25 cellular contexts compared by ENCODE assay signal in the genomic region with DNA sequence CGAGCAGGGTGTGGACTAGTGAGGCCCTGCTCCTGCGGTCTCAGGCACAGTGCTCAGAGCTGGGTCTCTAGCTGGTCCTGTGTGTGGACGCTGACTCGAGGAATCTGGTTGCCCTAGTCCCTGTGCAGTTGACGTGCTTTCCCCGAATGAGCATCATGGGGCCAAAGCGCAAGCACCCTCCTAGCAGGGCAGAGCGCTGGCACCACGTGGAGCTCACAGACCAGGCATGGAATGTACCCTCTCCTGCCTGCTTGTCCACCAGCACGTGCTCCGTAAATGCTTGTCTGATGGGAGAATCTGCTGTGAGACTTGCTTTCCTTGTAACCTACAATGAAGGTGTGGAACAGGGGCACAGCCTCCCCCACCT.
A peak's percentile ranks its signal among the peaks of the same experiment; 100 is the strongest.
DNase-seq lines count a peak whose midpoint lies in the region; ATAC-seq, FAIRE-seq and TF ChIP-seq lines count a peak whose summit lies in the region.
"Had no signal": no experiment of that assay in that cellular context is flagged by ENCODE, and none has a peak within 500 bp of the region (broad histone marks: within the 10 kb centered on the region; RNA-seq: fewer than 3 reads in every experiment).

No MANE protein-coding gene starts in this region.

- POLR2A ChIA-PET in Panc1 (lab: Charles Lee), result no interaction called here
- POLR2A ChIA-PET in HepG2 (lab: Yijun Ruan, JAX), result no interaction called here

- no peak overlapping the region for H3K4me3 Mint-ChIP-seq in activated T-helper 2 cell treated with anti-CD3 and anti-CD28 coated beads, Interferon-gamma antibody, Interleukin-2, Interleukin-4, amounts not matched to agents 10 μg/mL and 5 μg/mL and 100 μg/mL, durations not matched to agents 14 hours and 24 hours and 36 hours (ENCODE audit: low read depth)
- H3K4me3 Mint-ChIP-seq: B cell; CD4-positive, alpha-beta T cell; CD8-positive, alpha-beta T cell had no signal

- FAIRE-seq in HepG2 (lab: Jason Lieb, UNC), result no peak
- FAIRE-seq: A204.1, GM12878, GM12892, GM18507 had no signal

- H3K4me1 ChIP-seq in right cardiac atrium (ENCODE audit: control insufficient read depth, insufficient read depth, low read length), result no peaks in the 10 kb centered on the region
- H3K4me1 ChIP-seq in Panc1 (ENCODE audit: control insufficient read depth, insufficient read depth, low read length), result no peaks in the 10 kb centered on the region
- H3K4me1 ChIP-seq in HepG2 (ENCODE audit: insufficient read depth, low read length), result no peaks in the 10 kb centered on the region
- H3K4me1 ChIP-seq in upper lobe of right lung, result no peaks in the 10 kb centered on the region
- H3K4me1 ChIP-seq: Caco-2 had no signal

- H3K79me2 ChIP-seq in HepG2 (ENCODE audit: insufficient read depth, low read length), result no peaks in the 10 kb centered on the region

- H2AFZ ChIP-seq in HepG2 (ENCODE audit: low read length), result no peak overlapping the region

- no peaks in the 10 kb centered on the region for H3K9me3 ChIP-seq in right cardiac atrium (ENCODE audit: control insufficient read depth, low read length)
- no peaks in the 10 kb centered on the region for H3K9me3 ChIP-seq in Panc1 (ENCODE audit: control insufficient read depth, insufficient read depth, low read depth, low read length)
- H3K9me3 ChIP-seq in HepG2 (ENCODE audit: low read length), result peaks cover 8% of the 10 kb centered on the region
- H3K9me3 ChIP-seq in upper lobe of right lung, result no peaks in the 10 kb centered on the region
- H3K9me3 ChIP-seq: Caco-2 had no signal

- in situ Hi-C loops in Panc1 (cut with HindIII; ENCODE audit: low pct_unique_long_range_greater_than_20kb, low sequenced_read_pairs), result no loop called here
- in situ Hi-C loops in HepG2 (cut with HindIII; ENCODE audit: extremely low pct_ligation_motif_present, low pct_unique_long_range_greater_than_20kb), result no loop called here

- no peaks in the 10 kb centered on the region for H3K27me3 Mint-ChIP-seq in activated T-helper 2 cell treated with anti-CD3 and anti-CD28 coated beads, Interferon-gamma antibody, Interleukin-2, Interleukin-4, amounts not matched to agents 10 μg/mL and 5 μg/mL and 100 μg/mL, durations not matched to agents 14 hours and 24 hours and 36 hours (ENCODE audit: low read depth)
- H3K27me3 Mint-ChIP-seq: B cell; CD4-positive, alpha-beta T cell had no signal

- CTCF ChIA-PET in Panc1 (lab: Charles Lee) (interaction anchor here (0.6 kb wide), 1 partner anchor 441 kb away, joined by 7 read pairs; no protein-coding TSS in a partner anchor), HepG2 (lab: Yijun Ruan, JAX; ENCODE audit: low intra/inter-chr PET ratio, low total read pairs) (no interaction called here)

- no peak for TF ChIP-seq POLR2A in HepG2 (IDR thresholded peaks at IDR 0.05; ENCODE audit: insufficient read depth in 1 of 2, low read depth in 2 of 2, low read length in 2 of 2)

- no peaks in the 10 kb centered on the region for H3K4me1 Mint-ChIP-seq in activated T-helper 2 cell treated with anti-CD3 and anti-CD28 coated beads, Interferon-gamma antibody, Interleukin-2, Interleukin-4, amounts not matched to agents 10 μg/mL and 5 μg/mL and 100 μg/mL, durations not matched to agents 14 hours and 24 hours and 36 hours (ENCODE audit: low read depth)
- H3K4me1 Mint-ChIP-seq: B cell had no signal

- H3K27me3 ChIP-seq in right cardiac atrium (ENCODE audit: control insufficient read depth, insufficient read depth), result no peaks in the 10 kb centered on the region
- no peaks in the 10 kb centered on the region; the same call in 1 of the 2 replicates for H3K27me3 ChIP-seq in Panc1 (ENCODE audit: control insufficient read depth, insufficient read depth, low read length)
- H3K27me3 ChIP-seq in HepG2 (ENCODE audit: control insufficient read depth in 1 of 2, insufficient read depth in 2 of 2, low read length in 2 of 2), result peaks cover 1 to 15% of the 10 kb centered on the region in 2 experiments; a peak in 2 of 5 replicates
- no peaks in the 10 kb centered on the region for H3K27me3 ChIP-seq in upper lobe of right lung
- H3K27me3 ChIP-seq: BLaER1 treated with 17β-estradiol and CSF1 and Interleukin-3, amounts not matched to agents 10 nM and 100 nM had no signal

- no peaks in the 10 kb centered on the region for H3K36me3 Mint-ChIP-seq in activated T-helper 2 cell treated with anti-CD3 and anti-CD28 coated beads, Interferon-gamma antibody, Interleukin-2, Interleukin-4, amounts not matched to agents 10 μg/mL and 5 μg/mL and 100 μg/mL, durations not matched to agents 14 hours and 24 hours and 36 hours (ENCODE audit: low read depth)
- H3K36me3 Mint-ChIP-seq: CD8-positive, alpha-beta T cell had no signal

- no peak overlapping the region for H3K4me2 ChIP-seq in HepG2 (ENCODE audit: low read depth, low read length)
- H3K4me2 ChIP-seq: BLaER1 treated with 17β-estradiol and CSF1 and Interleukin-3, amounts not matched to agents 10 nM and 100 nM had no signal

- H3K27ac Mint-ChIP-seq in activated T-helper 2 cell treated with anti-CD3 and anti-CD28 coated beads, Interferon-gamma antibody, Interleukin-2, Interleukin-4, amounts not matched to agents 10 μg/mL and 5 μg/mL and 100 μg/mL, durations not matched to agents 14 hours and 24 hours and 36 hours, result no peak overlapping the region
- H3K27ac Mint-ChIP-seq: B cell; CD4-positive, alpha-beta T cell; CD8-positive, alpha-beta T cell had no signal

- 77% methylated on average over 11 of the region's 11 CpGs for WGBS in right cardiac atrium
- 26% methylated on average over 5 of the region's 11 CpGs for WGBS in HepG2 (ENCODE audit: low lambda C conversion rate)

- H3K4me3 ChIP-seq in right cardiac atrium (ENCODE audit: low read length), result no peak overlapping the region
- no peak overlapping the region for H3K4me3 ChIP-seq in Panc1 (ENCODE audit: low read depth in 2 of 2, low read length in 2 of 2)
- no peak overlapping the region for H3K4me3 ChIP-seq in HepG2 (replicated peaks in 1 of 3; ENCODE audit: insufficient read depth in 1 of 3, low read depth in 2 of 3, low read length in 3 of 3)
- H3K4me3 ChIP-seq in upper lobe of right lung, result no peak overlapping the region
- H3K4me3 ChIP-seq: BLaER1 treated with 17β-estradiol and CSF1 and Interleukin-3, amounts not matched to agents 10 nM and 100 nM; GM12878 had no signal

- DNase-seq in right cardiac atrium (peak in 2 of 3 donors; percentile 28 to 29), Right ventricle myocardium superior (no peak), Panc1 (ENCODE audit: low read depth, low spot score) (no peak), HepG2 (ENCODE audit: low spot score) (no peak), upper lobe of right lung (no peak), midbrain (lab: John Stamatoyannopoulos, UW) (no peak)
- DNase-seq in activated CD4-positive, alpha-beta T cell treated with anti-CD3 and anti-CD28 coated beads, Interleukin-2, amount 50 U/mL, for 48 hours, result no peak
- DNase-seq in activated T-helper 2 cell treated with anti-CD3 and anti-CD28 coated beads, Interferon-gamma antibody, Interleukin-2, Interleukin-4, amounts not matched to agents 10 μg/mL and 5 μg/mL and 100 μg/mL, durations not matched to agents 14 hours and 24 hours and 36 hours (ENCODE audit: low spot score), result no peak
- DNase-seq: 8988T; AML-193; Caco-2; Calu3; CD4-positive, alpha-beta T cell; CD8-positive, alpha-beta T cell; DMS153; DMS53; EL; GDM1 had no signal

- H3K9me3 Mint-ChIP-seq in activated T-helper 2 cell treated with anti-CD3 and anti-CD28 coated beads, Interferon-gamma antibody, Interleukin-2, Interleukin-4, amounts not matched to agents 10 μg/mL and 5 μg/mL and 100 μg/mL, durations not matched to agents 14 hours and 24 hours and 36 hours, result peaks cover 9% of the 10 kb centered on the region

- ATAC-seq in right cardiac atrium (no peak), Right ventricle myocardium superior (ENCODE audit: poor library complexity) (no peak), Panc1 (0 out of 2 replicates have a peak, but pooled peaks have one; percentile 22), HepG2 (no peak), upper lobe of right lung (peak; percentile 15)
- ATAC-seq: CD8-positive, alpha-beta T cell; GM12878 had no signal

- no peaks in the 10 kb centered on the region for H3K36me3 ChIP-seq in Panc1 (ENCODE audit: control insufficient read depth, insufficient read depth, low read length)
- no peaks in the 10 kb centered on the region for H3K36me3 ChIP-seq in HepG2 (replicated peaks in 1 of 2; ENCODE audit: control insufficient read depth in 1 of 2, insufficient read depth in 2 of 2, low read length in 2 of 2)
- no peaks in the 10 kb centered on the region for H3K36me3 ChIP-seq in upper lobe of right lung
- H3K36me3 ChIP-seq: BLaER1 treated with 17β-estradiol and CSF1 and Interleukin-3, amounts not matched to agents 10 nM and 100 nM had no signal

- no peak for TF ChIP-seq RAD21 in HepG2 (CRISPR knock-in tag; IDR thresholded peaks at IDR 0.05)

- no peak overlapping the region for H3K27ac ChIP-seq in right cardiac atrium (ENCODE audit: low read length)
- H3K27ac ChIP-seq in Panc1 (ENCODE audit: low read length), result no peak overlapping the region
- H3K27ac ChIP-seq in HepG2 (ENCODE audit: extremely low read length, insufficient read depth, low read length), result no peak overlapping the region
- no peak overlapping the region for H3K27ac ChIP-seq in upper lobe of right lung
- H3K27ac ChIP-seq: BLaER1 treated with 17β-estradiol and CSF1 and Interleukin-3, amounts not matched to agents 10 nM and 100 nM; C4-2B had no signal

- intact Hi-C loops in right cardiac atrium (cut with DNase I) (no loop called here), Right ventricle myocardium superior (cut with DNase I) (no loop called here), Panc1 (cut with micrococcal nuclease; ENCODE audit: unreplicated experiment) (no loop called here), HepG2 (cut with micrococcal nuclease; ENCODE audit: unreplicated experiment) (loop anchor here (10.0 kb wide), 1 partner anchor 282 kb away; no protein-coding TSS in a partner anchor), upper lobe of right lung (cut with DNase I) (no loop called here)
- intact Hi-C loops in activated T-helper 2 cell treated with anti-CD3 and anti-CD28 coated beads, Interferon-gamma antibody, Interleukin-2, Interleukin-4, amounts not matched to agents 10 μg/mL and 5 μg/mL and 100 μg/mL, durations not matched to agents 14 hours and 24 hours and 36 hours (cut with micrococcal nuclease), result no loop called here

- TF ChIP-seq EP300 in HepG2 (IDR thresholded peaks at IDR 0.05; ENCODE audit: low read depth in 2 of 2, low read length in 2 of 2) (no peak), HepG2 (CRISPR knock-in tag; IDR thresholded peaks at IDR 0.05; ENCODE audit: borderline replicate concordance) (no peak)

- H3K9ac ChIP-seq in HepG2 (ENCODE audit: insufficient read depth, low read depth, low read length), result no peak overlapping the region
- H3K9ac ChIP-seq: BLaER1 treated with 17β-estradiol and CSF1 and Interleukin-3, amounts not matched to agents 10 nM and 100 nM had no signal

- no peaks in the 10 kb centered on the region for H4K20me1 ChIP-seq in HepG2 (ENCODE audit: insufficient read depth, low read length)

- BruUV-seq in Panc1 (replicated peaks; lab: Mats Ljungman, UMichigan) (no TSS peak), HepG2 (replicated peaks; lab: Mats Ljungman, UMichigan) (no TSS peak)

- no peak for TF ChIP-seq CTCF in Panc1 (IDR thresholded peaks at IDR 0.05)
- TF ChIP-seq CTCF in HepG2 (CRISPR knock-in tag; IDR thresholded peaks at IDR 0.05), result no peak
- no peak for TF ChIP-seq CTCF in upper lobe of right lung (IDR thresholded peaks at IDR 0.05)

TF ChIP-seq in HepG2, 621 proteins besides CTCF, POLR2A, EP300 and RAD21 (continues in another document):
- TF ChIP-seq ZMYM3 (CRISPR knock-in tag; IDR thresholded peaks at IDR 0.05), result no peak

Comparison
In these comparisons a context has a peak if more than half of its experiments do, and no peak if none do; other contexts are left out.
1. DNase-seq: peak in right cardiac atrium (2 of 3); none in Right ventricle myocardium superior (single experiment), Panc1 (single experiment), HepG2 (single experiment), upper lobe of right lung (single experiment), activated CD4-positive, alpha-beta T cell treated with anti-CD3 and anti-CD28 coated beads, Interleukin-2, amount 50 U/mL, for 48 hours (0 of 2), midbrain (single experiment) and activated T-helper 2 cell treated with anti-CD3 and anti-CD28 coated beads, Interferon-gamma antibody, Interleukin-2, Interleukin-4, amounts not matched to agents 10 μg/mL and 5 μg/mL and 100 μg/mL, durations not matched to agents 14 hours and 24 hours and 36 hours (single experiment).
2. ATAC-seq: peak in Panc1 (single experiment) and upper lobe of right lung (single experiment); none in right cardiac atrium (0 of 2), Right ventricle myocardium superior (single experiment) and HepG2 (single experiment).